Comparison of ENCODE assay signal across 1 cellular context in genomic region chr12:98503343-98503592, GRCh38.
A peak's percentile ranks its signal among the peaks of the same experiment; 100 is the strongest.
TF ChIP-seq lines count a peak whose summit lies in the region.

No MANE protein-coding gene starts in this region.

TF ChIP-seq in K562, 482 proteins besides CTCF, POLR2A, EP300 and RAD21 (continued from another document and continues in another):
- TF ChIP-seq TSHZ1 (CRISPR knock-in tag; IDR thresholded peaks at IDR 0.05) (no peak), TAL1 (IDR thresholded peaks at IDR 0.05) (no peak), PYGO2 (tag; IDR thresholded peaks at IDR 0.05) (no peak), HCFC1 (IDR thresholded peaks at IDR 0.05; ENCODE audit: low read depth, low read length) (peak; percentile 8; the same call in 1 of the 2 replicates), CBFA2T2 (conservative IDR thresholded peaks at IDR 0.05) (no peak), ZNF384 (IDR thresholded peaks at IDR 0.05; ENCODE audit: low read depth, low read length) (peak; percentile 2; the same call in 1 of the 2 replicates), ZNF431 (CRISPR knock-in tag; IDR thresholded peaks at IDR 0.05) (no peak; the same call in 1 of the 2 replicates), IFI16 (CRISPR knock-in tag; IDR thresholded peaks at IDR 0.05) (no peak), RCOR1 (IDR thresholded peaks at IDR 0.05; ENCODE audit: borderline replicate concordance in 1 of 2, low read depth in 2 of 2, low read length in 2 of 2) (0 out of 4 replicates have a peak, but pooled peaks of 1 of the 2 experiments have one; percentile 17), PBX2 (CRISPR knock-in tag; IDR thresholded peaks at IDR 0.05; ENCODE audit: low read depth) (no peak), PBX2 (tag; conservative IDR thresholded peaks at IDR 0.05; ENCODE audit: low read depth) (0 out of 2 replicates have a peak, but pooled peaks have one; percentile 31), TAF15 (IDR thresholded peaks at IDR 0.05; ENCODE audit: low read depth, low read length) (no peak), SETDB1 (IDR thresholded peaks at IDR 0.05; ENCODE audit: low read length) (no peak), THAP7 (CRISPR knock-in tag; IDR thresholded peaks at IDR 0.05) (no peak), TEAD4 (IDR thresholded peaks at IDR 0.05; ENCODE audit: low read length) (peak; percentile 77; the same call in 1 of the 2 replicates), TEAD4 (CRISPR knock-in tag; IDR thresholded peaks at IDR 0.05; ENCODE audit: borderline replicate concordance) (no peak), MED1 (CRISPR knock-in tag; IDR thresholded peaks at IDR 0.05; ENCODE audit: borderline replicate concordance) (no peak), VEZF1 (CRISPR knock-in tag; IDR thresholded peaks at IDR 0.05) (no peak), FOXO4 (CRISPR knock-in tag; IDR thresholded peaks at IDR 0.05) (no peak), LCOR (CRISPR knock-in tag; IDR thresholded peaks at IDR 0.05) (no peak; the same call in 1 of the 2 replicates), ZNF764 (CRISPR knock-in tag; IDR thresholded peaks at IDR 0.05; ENCODE audit: low read depth) (peak; percentile 63; the same call in 1 of the 2 replicates), CEBPB (tag; IDR thresholded peaks at IDR 0.05) (no peak), GATA2 (CRISPR knock-in tag; IDR thresholded peaks at IDR 0.05) (no peak), MCM7 (IDR thresholded peaks at IDR 0.05) (no peak), SMAD4 (CRISPR knock-in tag; conservative IDR thresholded peaks at IDR 0.05) (0 out of 2 replicates have a peak, but pooled peaks have one; percentile 43), NFIC (IDR thresholded peaks at IDR 0.05) (no peak), C11orf30 (IDR thresholded peaks at IDR 0.05; ENCODE audit: low read depth) (no peak), ZNF740 (CRISPR knock-in tag; IDR thresholded peaks at IDR 0.05) (no peak), ZNF740 (tag; IDR thresholded peaks at IDR 0.05) (no peak), CBX5 (IDR thresholded peaks at IDR 0.05; ENCODE audit: borderline replicate concordance, low read depth) (no peak)
- TF ChIP-seq, protein P1, sequence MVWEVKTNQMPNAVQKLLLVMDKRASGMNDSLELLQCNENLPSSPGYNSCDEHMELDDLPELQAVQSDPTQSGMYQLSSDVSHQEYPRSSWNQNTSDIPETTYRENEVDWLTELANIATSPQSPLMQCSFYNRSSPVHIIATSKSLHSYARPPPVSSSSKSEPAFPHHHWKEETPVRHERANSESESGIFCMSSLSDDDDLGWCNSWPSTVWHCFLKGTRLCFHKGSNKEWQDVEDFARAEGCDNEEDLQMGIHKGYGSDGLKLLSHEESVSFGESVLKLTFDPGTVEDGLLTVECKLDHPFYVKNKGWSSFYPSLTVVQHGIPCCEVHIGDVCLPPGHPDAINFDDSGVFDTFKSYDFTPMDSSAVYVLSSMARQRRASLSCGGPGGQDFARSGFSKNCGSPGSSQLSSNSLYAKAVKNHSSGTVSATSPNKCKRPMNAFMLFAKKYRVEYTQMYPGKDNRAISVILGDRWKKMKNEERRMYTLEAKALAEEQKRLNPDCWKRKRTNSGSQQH (CRISPR knock-in tag; IDR thresholded peaks at IDR 0.05): no peak
- TF ChIP-seq, protein P2, sequence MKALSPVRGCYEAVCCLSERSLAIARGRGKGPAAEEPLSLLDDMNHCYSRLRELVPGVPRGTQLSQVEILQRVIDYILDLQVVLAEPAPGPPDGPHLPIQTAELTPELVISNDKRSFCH (CRISPR knock-in tag; IDR thresholded peaks at IDR 0.05): no peak
- TF ChIP-seq, protein P2 (tag; IDR thresholded peaks at IDR 0.05): 0 out of 2 replicates have a peak, but pooled peaks have one; percentile 70
- TF ChIP-seq, protein P3, sequence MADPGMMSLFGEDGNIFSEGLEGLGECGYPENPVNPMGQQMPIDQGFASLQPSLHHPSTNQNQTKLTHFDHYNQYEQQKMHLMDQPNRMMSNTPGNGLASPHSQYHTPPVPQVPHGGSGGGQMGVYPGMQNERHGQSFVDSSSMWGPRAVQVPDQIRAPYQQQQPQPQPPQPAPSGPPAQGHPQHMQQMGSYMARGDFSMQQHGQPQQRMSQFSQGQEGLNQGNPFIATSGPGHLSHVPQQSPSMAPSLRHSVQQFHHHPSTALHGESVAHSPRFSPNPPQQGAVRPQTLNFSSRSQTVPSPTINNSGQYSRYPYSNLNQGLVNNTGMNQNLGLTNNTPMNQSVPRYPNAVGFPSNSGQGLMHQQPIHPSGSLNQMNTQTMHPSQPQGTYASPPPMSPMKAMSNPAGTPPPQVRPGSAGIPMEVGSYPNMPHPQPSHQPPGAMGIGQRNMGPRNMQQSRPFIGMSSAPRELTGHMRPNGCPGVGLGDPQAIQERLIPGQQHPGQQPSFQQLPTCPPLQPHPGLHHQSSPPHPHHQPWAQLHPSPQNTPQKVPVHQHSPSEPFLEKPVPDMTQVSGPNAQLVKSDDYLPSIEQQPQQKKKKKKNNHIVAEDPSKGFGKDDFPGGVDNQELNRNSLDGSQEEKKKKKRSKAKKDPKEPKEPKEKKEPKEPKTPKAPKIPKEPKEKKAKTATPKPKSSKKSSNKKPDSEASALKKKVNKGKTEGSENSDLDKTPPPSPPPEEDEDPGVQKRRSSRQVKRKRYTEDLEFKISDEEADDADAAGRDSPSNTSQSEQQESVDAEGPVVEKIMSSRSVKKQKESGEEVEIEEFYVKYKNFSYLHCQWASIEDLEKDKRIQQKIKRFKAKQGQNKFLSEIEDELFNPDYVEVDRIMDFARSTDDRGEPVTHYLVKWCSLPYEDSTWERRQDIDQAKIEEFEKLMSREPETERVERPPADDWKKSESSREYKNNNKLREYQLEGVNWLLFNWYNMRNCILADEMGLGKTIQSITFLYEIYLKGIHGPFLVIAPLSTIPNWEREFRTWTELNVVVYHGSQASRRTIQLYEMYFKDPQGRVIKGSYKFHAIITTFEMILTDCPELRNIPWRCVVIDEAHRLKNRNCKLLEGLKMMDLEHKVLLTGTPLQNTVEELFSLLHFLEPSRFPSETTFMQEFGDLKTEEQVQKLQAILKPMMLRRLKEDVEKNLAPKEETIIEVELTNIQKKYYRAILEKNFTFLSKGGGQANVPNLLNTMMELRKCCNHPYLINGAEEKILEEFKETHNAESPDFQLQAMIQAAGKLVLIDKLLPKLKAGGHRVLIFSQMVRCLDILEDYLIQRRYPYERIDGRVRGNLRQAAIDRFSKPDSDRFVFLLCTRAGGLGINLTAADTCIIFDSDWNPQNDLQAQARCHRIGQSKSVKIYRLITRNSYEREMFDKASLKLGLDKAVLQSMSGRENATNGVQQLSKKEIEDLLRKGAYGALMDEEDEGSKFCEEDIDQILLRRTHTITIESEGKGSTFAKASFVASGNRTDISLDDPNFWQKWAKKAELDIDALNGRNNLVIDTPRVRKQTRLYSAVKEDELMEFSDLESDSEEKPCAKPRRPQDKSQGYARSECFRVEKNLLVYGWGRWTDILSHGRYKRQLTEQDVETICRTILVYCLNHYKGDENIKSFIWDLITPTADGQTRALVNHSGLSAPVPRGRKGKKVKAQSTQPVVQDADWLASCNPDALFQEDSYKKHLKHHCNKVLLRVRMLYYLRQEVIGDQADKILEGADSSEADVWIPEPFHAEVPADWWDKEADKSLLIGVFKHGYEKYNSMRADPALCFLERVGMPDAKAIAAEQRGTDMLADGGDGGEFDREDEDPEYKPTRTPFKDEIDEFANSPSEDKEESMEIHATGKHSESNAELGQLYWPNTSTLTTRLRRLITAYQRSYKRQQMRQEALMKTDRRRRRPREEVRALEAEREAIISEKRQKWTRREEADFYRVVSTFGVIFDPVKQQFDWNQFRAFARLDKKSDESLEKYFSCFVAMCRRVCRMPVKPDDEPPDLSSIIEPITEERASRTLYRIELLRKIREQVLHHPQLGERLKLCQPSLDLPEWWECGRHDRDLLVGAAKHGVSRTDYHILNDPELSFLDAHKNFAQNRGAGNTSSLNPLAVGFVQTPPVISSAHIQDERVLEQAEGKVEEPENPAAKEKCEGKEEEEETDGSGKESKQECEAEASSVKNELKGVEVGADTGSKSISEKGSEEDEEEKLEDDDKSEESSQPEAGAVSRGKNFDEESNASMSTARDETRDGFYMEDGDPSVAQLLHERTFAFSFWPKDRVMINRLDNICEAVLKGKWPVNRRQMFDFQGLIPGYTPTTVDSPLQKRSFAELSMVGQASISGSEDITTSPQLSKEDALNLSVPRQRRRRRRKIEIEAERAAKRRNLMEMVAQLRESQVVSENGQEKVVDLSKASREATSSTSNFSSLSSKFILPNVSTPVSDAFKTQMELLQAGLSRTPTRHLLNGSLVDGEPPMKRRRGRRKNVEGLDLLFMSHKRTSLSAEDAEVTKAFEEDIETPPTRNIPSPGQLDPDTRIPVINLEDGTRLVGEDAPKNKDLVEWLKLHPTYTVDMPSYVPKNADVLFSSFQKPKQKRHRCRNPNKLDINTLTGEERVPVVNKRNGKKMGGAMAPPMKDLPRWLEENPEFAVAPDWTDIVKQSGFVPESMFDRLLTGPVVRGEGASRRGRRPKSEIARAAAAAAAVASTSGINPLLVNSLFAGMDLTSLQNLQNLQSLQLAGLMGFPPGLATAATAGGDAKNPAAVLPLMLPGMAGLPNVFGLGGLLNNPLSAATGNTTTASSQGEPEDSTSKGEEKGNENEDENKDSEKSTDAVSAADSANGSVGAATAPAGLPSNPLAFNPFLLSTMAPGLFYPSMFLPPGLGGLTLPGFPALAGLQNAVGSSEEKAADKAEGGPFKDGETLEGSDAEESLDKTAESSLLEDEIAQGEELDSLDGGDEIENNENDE (IDR thresholded peaks at IDR 0.05; ENCODE audit: low read depth, low read length): no peak
